In genomic region chr19:16582486-16583261, GRCh38 we compare ENCODE assay signal across 14 cellular contexts. TPM values are rescaled to one million over a fixed set of nuclear protein-coding genes. Genes with fewer than 3 reads are reported as not detected.
DNase-seq lines count a peak whose midpoint lies in the region; ATAC-seq, FAIRE-seq and TF ChIP-seq lines count a peak whose summit lies in the region.
"Had no signal": no experiment of that assay in that cellular context is flagged by ENCODE, and none has a peak within 500 bp of the region (broad histone marks: within the 10 kb centered on the region; RNA-seq: fewer than 3 reads in every experiment).

No MANE protein-coding gene starts in this region.

- no peaks in the 10 kb centered on the region for H3K9me3 Mint-ChIP-seq in CD4-positive, CD25-positive, alpha-beta regulatory T cell
- H3K9me3 Mint-ChIP-seq in IgD-negative memory B cell (no peaks in the 10 kb centered on the region), astrocyte (ENCODE audit: unreplicated experiment) (peaks cover 2% of the 10 kb centered on the region), neural progenitor cell (no peaks in the 10 kb centered on the region)

- no peaks in the 10 kb centered on the region for H3K27me3 ChIP-seq in CD4-positive, CD25-positive, alpha-beta regulatory T cell (ENCODE audit: control insufficient read depth, insufficient read depth, low read length)
- H3K27me3 ChIP-seq in astrocyte (ENCODE audit: insufficient read depth, low read length) (no peaks in the 10 kb centered on the region), neural progenitor cell (no peaks in the 10 kb centered on the region)
- H3K27me3 ChIP-seq: sigmoid colon had no signal

- ATAC-seq in CD4-positive, CD25-positive, alpha-beta regulatory T cell (ENCODE audit: low read depth in 2 of 2) = no peak
- ATAC-seq in GM21381 (IDR thresholded peaks at IDR 0.05; ENCODE audit: unreplicated experiment) (no peak), left colon (no peak)

- no peaks in the 10 kb centered on the region for H3K9me3 ChIP-seq in CD4-positive, CD25-positive, alpha-beta regulatory T cell (ENCODE audit: control insufficient read depth in 2 of 2, low read length in 2 of 2)
- no peaks in the 10 kb centered on the region for H3K9me3 ChIP-seq in astrocyte (ENCODE audit: insufficient read depth, low read depth, low read length)
- no peaks in the 10 kb centered on the region for H3K9me3 ChIP-seq in neural progenitor cell (ENCODE audit: low read depth)
- H3K9me3 ChIP-seq: sigmoid colon had no signal

- H3K9ac ChIP-seq in astrocyte (ENCODE audit: low read length) (no peak overlapping the region), neural progenitor cell (no peak overlapping the region)

- peaks cover 5 to 81% (median 54%) of the 10 kb centered on the region in 4 donors for H3K4me1 Mint-ChIP-seq in CD4-positive, CD25-positive, alpha-beta regulatory T cell
- H3K4me1 Mint-ChIP-seq in IgD-negative memory B cell (peaks cover 20 to 51% (median 37%) of the 10 kb centered on the region in 3 donors), astrocyte (ENCODE audit: low read depth, unreplicated experiment) (peaks cover 47% of the 10 kb centered on the region), neural progenitor cell (peaks cover 34% of the 10 kb centered on the region)

- H3K4me2 ChIP-seq in astrocyte (ENCODE audit: low read length) = no peak overlapping the region
- no peak overlapping the region for H3K4me2 ChIP-seq in neural progenitor cell

- H3K27ac ChIP-seq in CD4-positive, CD25-positive, alpha-beta regulatory T cell (ENCODE audit: insufficient read depth, low read length, poor library complexity, severe bottlenecking) = peak overlapping the region; percentile 87
- H3K27ac ChIP-seq in astrocyte (ENCODE audit: low read depth, low read length) (no peak overlapping the region), neural progenitor cell (no peak overlapping the region)

- peaks cover 16% of the 10 kb centered on the region for H3F3A ChIP-seq in neural progenitor cell (ENCODE audit: low read depth)

- DNase-seq in CD4-positive, CD25-positive, alpha-beta regulatory T cell = no peak
- DNase-seq in astrocyte (ENCODE audit: low read depth) (no peak), neural progenitor cell (ENCODE audit: low spot score) (no peak), superior temporal gyrus (ENCODE audit: extremely low spot score) (no peak), RKO (ENCODE audit: low spot score) (no peak), left colon (no peak)
- DNase-seq: activated CD4-positive, alpha-beta T cell treated with anti-CD3 and anti-CD28 coated beads for 48 hours; amygdala; KG1; RPMI8226; sigmoid colon had no signal

- H3K36me3 Mint-ChIP-seq in CD4-positive, CD25-positive, alpha-beta regulatory T cell = peaks cover 9% of the 10 kb centered on the region
- H3K36me3 Mint-ChIP-seq in IgD-negative memory B cell (no peaks in the 10 kb centered on the region), astrocyte (ENCODE audit: low read depth, unreplicated experiment) (peaks cover 15% of the 10 kb centered on the region), neural progenitor cell (peaks cover 3% of the 10 kb centered on the region)

- peaks cover 57% of the 10 kb centered on the region for H3K4me1 ChIP-seq in CD4-positive, CD25-positive, alpha-beta regulatory T cell (ENCODE audit: control insufficient read depth, insufficient read depth, low read length, poor library complexity, severe bottlenecking)
- H3K4me1 ChIP-seq in astrocyte (ENCODE audit: insufficient read depth, low read length) (peaks cover 35% of the 10 kb centered on the region), neural progenitor cell (peaks cover 26% of the 10 kb centered on the region)

- H3K27me3 Mint-ChIP-seq in CD4-positive, CD25-positive, alpha-beta regulatory T cell = peaks cover 4% of the 10 kb centered on the region
- H3K27me3 Mint-ChIP-seq in IgD-negative memory B cell (no peaks in the 10 kb centered on the region), astrocyte (ENCODE audit: low read depth, unreplicated experiment) (no peaks in the 10 kb centered on the region), neural progenitor cell (ENCODE audit: insufficient read depth, low read depth) (peaks cover 4% of the 10 kb centered on the region)

- intact Hi-C loops in left colon (cut with DNase I, micrococcal nuclease) = no loop called here

- no peak overlapping the region for H3K4me3 ChIP-seq in CD4-positive, CD25-positive, alpha-beta regulatory T cell (ENCODE audit: low read depth, low read length)
- H3K4me3 ChIP-seq in astrocyte (ENCODE audit: insufficient read depth, low read depth, low read length) (no peak overlapping the region), neural progenitor cell (no peak overlapping the region)
- H3K4me3 ChIP-seq: sigmoid colon had no signal

- peak overlapping the region; percentile 77 to 98 (median 95) for H3K27ac Mint-ChIP-seq in CD4-positive, CD25-positive, alpha-beta regulatory T cell
- H3K27ac Mint-ChIP-seq in IgD-negative memory B cell (peak overlapping the region; percentile 64 to 99 (median 98)), astrocyte (ENCODE audit: unreplicated experiment) (peak overlapping the region; percentile 75), neural progenitor cell (peak overlapping the region; percentile 85)

- H2AFZ ChIP-seq in astrocyte (ENCODE audit: low read depth, low read length) (no peak overlapping the region), neural progenitor cell (replicated peaks) (no peak overlapping the region)

- H3K79me2 ChIP-seq in astrocyte (ENCODE audit: insufficient read depth, low read length) (peaks cover 97% of the 10 kb centered on the region), neural progenitor cell (ENCODE audit: low read depth) (peaks cover 77% of the 10 kb centered on the region)

- H3K4me3 Mint-ChIP-seq in CD4-positive, CD25-positive, alpha-beta regulatory T cell = peak overlapping the region; percentile 22 to 90 (median 74)
- H3K4me3 Mint-ChIP-seq in IgD-negative memory B cell (peak overlapping the region in 2 of 4 donors; percentile 98 to 100), astrocyte (ENCODE audit: unreplicated experiment) (no peak overlapping the region), neural progenitor cell (no peak overlapping the region)

- H4K20me1 ChIP-seq in astrocyte (ENCODE audit: insufficient read depth, low read length) (peaks cover 98% of the 10 kb centered on the region), neural progenitor cell (ENCODE audit: low read depth) (peaks cover 85% of the 10 kb centered on the region)

- TF ChIP-seq CTCF in astrocyte (IDR thresholded peaks at IDR 0.05; ENCODE audit: insufficient read depth, low read depth, low read length) (no peak), neural progenitor cell (IDR thresholded peaks at IDR 0.05) (no peak)

- no peak for FAIRE-seq in astrocyte (lab: Jason Lieb, UNC)
- FAIRE-seq: endothelial cell of umbilical vein had no signal

- H3K36me3 ChIP-seq in CD4-positive, CD25-positive, alpha-beta regulatory T cell (ENCODE audit: control insufficient read depth, insufficient read depth, low read length) = peaks cover 24% of the 10 kb centered on the region
- H3K36me3 ChIP-seq in astrocyte (ENCODE audit: insufficient read depth, low read length) = peaks cover 2% of the 10 kb centered on the region
- no peaks in the 10 kb centered on the region for H3K36me3 ChIP-seq in neural progenitor cell

RNA-seq across cellular contexts. Expression of gene SLC35E1, which starts 10.5 kb away (rescaled TPM):
- total RNA-seq in CD4-positive, CD25-positive, alpha-beta regulatory T cell = 93.1 TPM
- 10 to 100 TPM; 19.0 to 28.5 (median 24.6) TPM for polyA plus RNA-seq in CD4-positive, CD25-positive, alpha-beta regulatory T cell
- 18.9 TPM for polyA plus RNA-seq in IgD-negative memory B cell
- total RNA-seq in astrocyte (63.1 and 66.2 TPM in 2 replicates), neural progenitor cell (ENCODE audit: low replicate concordance) (16.4 and 24.8 TPM in 2 replicates), left colon (10 to 100 TPM; 35.8 to 37.7 TPM)

RNA-seq across cellular contexts. Expression of gene CHERP, which starts 40.4 kb away (rescaled TPM):
- total RNA-seq in CD4-positive, CD25-positive, alpha-beta regulatory T cell = 57.2 TPM
- 10 to 100 TPM in 1 of 4 donors, 1 to 10 TPM in 3; 4.8 to 13.7 (median 8.4) TPM for polyA plus RNA-seq in CD4-positive, CD25-positive, alpha-beta regulatory T cell
- 25.8 TPM for polyA plus RNA-seq in IgD-negative memory B cell
- total RNA-seq in astrocyte (41.5 and 45.3 TPM in 2 replicates), neural progenitor cell (ENCODE audit: low replicate concordance) (5.5 and 13.7 TPM in 2 replicates), left colon (10 to 100 TPM; 32.1 to 41.5 TPM)

RNA-seq across cellular contexts. Expression of gene MED26, which starts 45.3 kb away (rescaled TPM):
- 62.5 TPM for total RNA-seq in CD4-positive, CD25-positive, alpha-beta regulatory T cell
- polyA plus RNA-seq in CD4-positive, CD25-positive, alpha-beta regulatory T cell = 1 to 10 TPM; 2.9 to 4.6 (median 3.9) TPM
- 5.3 TPM for polyA plus RNA-seq in IgD-negative memory B cell
- total RNA-seq in astrocyte = 11.8 and 15.0 TPM in 2 replicates
- 7.4 and 8.6 TPM in 2 replicates for total RNA-seq in neural progenitor cell (ENCODE audit: low replicate concordance)
- total RNA-seq in left colon = 10 to 100 TPM in 1 of 2 donors, 1 to 10 TPM in 1; 9.0 to 10.4 TPM

Comparison
In these comparisons a context has a peak if more than half of its experiments do, and no peak if none do; other contexts are left out.
1. H3K4me3 Mint-ChIP-seq: peak in CD4-positive, CD25-positive, alpha-beta regulatory T cell (4 of 4); none in astrocyte (single experiment) and neural progenitor cell (single experiment).
2. Peak in every context shown above with its lines, with median percentiles within 50 percentile points of each other: H3K27ac Mint-ChIP-seq.